In the genomic region with DNA sequence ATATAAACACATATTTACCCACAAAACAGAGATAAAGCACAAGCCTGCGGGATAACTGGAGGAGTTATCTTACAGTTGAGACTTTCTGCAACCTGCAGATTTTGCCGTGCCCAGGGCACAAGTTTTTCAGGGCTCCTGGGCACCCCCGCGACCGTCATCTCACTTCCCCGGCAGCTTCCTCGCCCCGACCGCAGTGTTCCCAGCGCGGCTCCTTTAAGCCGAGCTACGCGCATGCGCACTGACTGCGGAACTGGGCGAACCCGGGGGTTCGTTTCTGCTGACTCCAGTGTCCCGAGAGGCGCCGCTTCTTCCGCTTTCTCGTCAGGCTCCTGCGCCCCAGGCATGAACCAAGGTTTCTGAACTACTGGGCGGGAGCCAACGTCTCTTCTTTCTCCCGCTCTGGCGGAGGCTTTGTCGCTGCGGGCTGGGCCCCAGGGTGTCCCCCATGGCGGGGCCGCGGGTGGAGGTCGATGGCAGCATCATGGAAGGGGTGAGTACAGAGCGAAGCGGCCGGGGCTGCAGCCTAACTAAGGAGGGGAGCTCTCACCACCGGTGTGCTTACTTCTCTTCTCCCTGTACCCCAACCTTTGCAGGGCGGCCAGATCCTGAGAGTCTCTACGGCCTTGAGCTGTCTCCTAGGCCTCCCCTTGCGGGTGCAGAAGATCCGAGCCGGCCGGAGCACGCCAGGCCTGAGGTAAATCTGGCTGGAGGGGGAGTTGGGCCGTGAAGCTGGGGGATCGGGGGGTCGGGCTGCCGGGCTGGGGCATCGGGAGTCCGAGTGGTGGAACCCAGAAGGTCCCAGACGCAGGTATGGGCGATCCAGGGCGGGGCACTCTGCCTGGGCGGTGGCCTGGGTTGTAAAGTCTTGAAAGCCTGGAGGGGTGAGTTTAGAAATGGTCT, we compare ENCODE assay signal across 8 cellular contexts. TPM values are rescaled to one million over a fixed set of nuclear protein-coding genes. Genes with fewer than 3 reads are reported as not detected.
A peak's percentile ranks its signal among the peaks of the same experiment; 100 is the strongest.
DNase-seq lines count a peak whose midpoint lies in the region; ATAC-seq and TF ChIP-seq lines count a peak whose summit lies in the region.

A gene (plus strand): TSS at position 286 of the 900 bp plus-strand sequence. CDS start 160 bp downstream, at position 446.

- ATAC-seq in HG03196 (IDR thresholded peaks at IDR 0.05; ENCODE audit: unreplicated experiment), result peak; percentile 96

- peak; percentile 88 for TF ChIP-seq POLR2A in GM18951 (IDR thresholded peaks at IDR 0.05; ENCODE audit: extremely low read depth, insufficient read depth, insufficient read length)

- no peak for TF ChIP-seq CTCF in AG04450 (IDR thresholded peaks at IDR 0.05; ENCODE audit: low read depth, low read length)

- in situ Hi-C loops in GM18951 (cut with MboI; ENCODE audit: low sequenced_read_pairs, unreplicated experiment), result no loop called here

- peak within 1 kb of the TSS; percentile 89 for H3K4me3 ChIP-seq in AG04450 (ENCODE audit: low read depth, low read length)

- H3K27ac ChIP-seq in AG04450 (ENCODE audit: low read depth, low read length), result peak within 1 kb of the TSS; percentile 68

- H3K27me3 ChIP-seq in AG04450 (ENCODE audit: control insufficient read depth, insufficient read depth, low read length), result no peaks in the 10 kb centered on the region

- POLR2A ChIA-PET in AG04450 (lab: Yijun Ruan, JAX), result interaction anchor here (0.5 to 1.8 kb wide), 8 partner anchors 16 to 453 kb away, joined by 3 to 11 read pairs (median 6); a partner anchor contains a TSS

- peak; percentile 88 for DNase-seq in AG04450 (ENCODE audit: low read depth, low spot score)
- DNase-seq in NCI-H345 (lab: John Stamatoyannopoulos, UW), result peak; percentile 95
- peak; percentile 83 to 94 (median 90) for DNase-seq in activated CD4-positive, CD25-positive, alpha-beta regulatory T cell (lab: John Stamatoyannopoulos, UW)
- peak; percentile 95 for DNase-seq in central memory CD4-positive, alpha-beta T cell
- peak; percentile 97 for DNase-seq in inferior parietal cortex (ENCODE audit: extremely low spot score)
- peak; percentile 90 to 93 for DNase-seq in stimulated activated CD4-positive, alpha-beta T cell treated with anti-CD3 and anti-CD28 coated beads, Interleukin-12 subunit alpha, Interleukin-12 subunit beta, amount 100 ng/mL, for 24 hours (ENCODE audit: low read depth in 2 of 2)

- peaks cover 5% of the 10 kb centered on the region; the same call in 1 of the 2 replicates for H3K9me3 ChIP-seq in AG04450 (ENCODE audit: control insufficient read depth, insufficient read depth, low read length)

- CTCF ChIA-PET in AG04450 (lab: Charles Lee), result interaction anchor here (1.0 to 1.6 kb wide), 6 partner anchors 190 to 603 kb away, joined by 3 to 5 read pairs (median 4); no protein-coding TSS in a partner anchor

RNA-seq across cellular contexts. Expression of the gene that starts here (rescaled TPM):
- 35.2 and 48.8 TPM in 2 replicates for polyA plus RNA-seq in AG04450 (2011; rRNA removed)
- polyA minus RNA-seq in AG04450 (2011; rRNA and poly(A)+ RNA removed), result 13.8 and 23.5 TPM in 2 replicates

Comparison
In these comparisons a context has a peak if more than half of its experiments do, and no peak if none do; other contexts are left out.
1. Peak in every context shown above with its lines: DNase-seq, ATAC-seq, H3K4me3 ChIP-seq and H3K27ac ChIP-seq.